ENCODE assay signal across 10 cellular contexts in genomic region chr2:95037476-95037875, GRCh38. TPM values are rescaled to one million over a fixed set of nuclear protein-coding genes. Genes with fewer than 3 reads are reported as not detected.
DNase-seq lines count a peak whose midpoint lies in the region; ATAC-seq and TF ChIP-seq lines count a peak whose summit lies in the region.
"Not testable (repeated sequence)": the region's sequence is repeated elsewhere in the genome, so short reads cannot be mapped to it uniquely, and the experiment has no call there.
"Had no signal": no experiment of that assay in that cellular context is flagged by ENCODE, and none has a peak within 500 bp of the region (broad histone marks: within the 10 kb centered on the region; RNA-seq: fewer than 3 reads in every experiment).

No MANE protein-coding gene starts in this region.

- TF ChIP-seq CTCF in CD8-positive, alpha-beta T cell (IDR thresholded peaks at IDR 0.05) = not testable (repeated sequence)

- H3K36me3 Mint-ChIP-seq in CD8-positive, alpha-beta T cell = peaks cover 22% of the 10 kb centered on the region
- H3K36me3 Mint-ChIP-seq in T-helper 1 cell treated with Interleukin-12 subunit alpha and Interleukin-12 subunit beta and Interleukin-4 antibody, amounts not matched to agents 30 μg/mL and 1 μg/mL, for 36 hours (ENCODE audit: low read depth) = peaks cover 52% of the 10 kb centered on the region
- H3K36me3 Mint-ChIP-seq in activated CD4-positive, alpha-beta memory T cell treated with anti-CD3 and anti-CD28 coated beads for 36 hours = peaks cover 18% of the 10 kb centered on the region
- H3K36me3 Mint-ChIP-seq in activated T-helper 1 cell treated with anti-CD3 and anti-CD28 coated beads, Interleukin-12 subunit alpha, Interleukin-12 subunit beta, Interleukin-2, Interleukin-4 antibody, amounts not matched to agents 30 ng/mL and 10 ng/mL and 1 ng/mL, durations not matched to agents 14 hours and 24 hours and 36 hours (ENCODE audit: low read depth) = peaks cover 51% of the 10 kb centered on the region
- peaks cover 24% of the 10 kb centered on the region for H3K36me3 Mint-ChIP-seq in activated naive CD8-positive, alpha-beta T cell
- H3K36me3 Mint-ChIP-seq in central memory CD8-positive, alpha-beta T cell (ENCODE audit: insufficient read depth); naive thymus-derived CD8-positive, alpha-beta T cell: not testable (repeated sequence)

- DNase-seq in CD8-positive, alpha-beta T cell; activated CD4-positive, alpha-beta memory T cell treated with anti-CD3 and anti-CD28 coated beads for 36 hours; activated T-helper 1 cell treated with anti-CD3 and anti-CD28 coated beads, Interleukin-12 subunit alpha, Interleukin-12 subunit beta, Interleukin-2, Interleukin-4 antibody, amounts not matched to agents 30 ng/mL and 10 ng/mL and 1 ng/mL, durations not matched to agents 14 hours and 24 hours and 36 hours (ENCODE audit: low spot score); central memory CD8-positive, alpha-beta T cell (ENCODE audit: low spot score in 2 of 2); naive thymus-derived CD8-positive, alpha-beta T cell; substantia nigra (lab: John Stamatoyannopoulos, UW): not testable (repeated sequence)

- not testable (repeated sequence) for ATAC-seq in CD8-positive, alpha-beta T cell; central memory CD8-positive, alpha-beta T cell (replicated peaks; ENCODE audit: extremely low read depth, poor library complexity, severe bottlenecking); naive thymus-derived CD8-positive, alpha-beta T cell

- H3K4me3 ChIP-seq in CD8-positive, alpha-beta T cell (ENCODE audit: low read depth, low read length) = not testable (repeated sequence)

- H3K27me3 ChIP-seq in CD8-positive, alpha-beta T cell (ENCODE audit: insufficient read depth, low read length) = not testable (repeated sequence)

- CTCF ChIA-PET in CD8-positive, alpha-beta T cell (lab: Charles Lee); activated CD4-positive, alpha-beta memory T cell treated with anti-CD3 and anti-CD28 coated beads for 36 hours (lab: Charles Lee): not testable (repeated sequence)

- H3K9me3 Mint-ChIP-seq in CD8-positive, alpha-beta T cell; T-helper 1 cell treated with Interleukin-12 subunit alpha and Interleukin-12 subunit beta and Interleukin-4 antibody, amounts not matched to agents 30 μg/mL and 1 μg/mL, for 36 hours: not testable (repeated sequence)
- H3K9me3 Mint-ChIP-seq in activated CD4-positive, alpha-beta memory T cell treated with anti-CD3 and anti-CD28 coated beads for 36 hours = peaks cover 26% of the 10 kb centered on the region
- H3K9me3 Mint-ChIP-seq in activated T-helper 1 cell treated with anti-CD3 and anti-CD28 coated beads, Interleukin-12 subunit alpha, Interleukin-12 subunit beta, Interleukin-2, Interleukin-4 antibody, amounts not matched to agents 30 ng/mL and 10 ng/mL and 1 ng/mL, durations not matched to agents 14 hours and 24 hours and 36 hours = peaks cover 28% of the 10 kb centered on the region
- peaks cover 20% of the 10 kb centered on the region for H3K9me3 Mint-ChIP-seq in activated naive CD8-positive, alpha-beta T cell (ENCODE audit: low read depth)
- peaks cover 32% of the 10 kb centered on the region for H3K9me3 Mint-ChIP-seq in central memory CD8-positive, alpha-beta T cell
- peaks cover 0 to 29% (median 0%) of the 10 kb centered on the region in 9 donors for H3K9me3 Mint-ChIP-seq in naive thymus-derived CD8-positive, alpha-beta T cell

- intact Hi-C loops in CD8-positive, alpha-beta T cell (cut with DNase I, micrococcal nuclease); activated CD4-positive, alpha-beta memory T cell treated with anti-CD3 and anti-CD28 coated beads for 36 hours (cut with micrococcal nuclease): not testable (repeated sequence)
- intact Hi-C loops in activated T-helper 1 cell treated with anti-CD3 and anti-CD28 coated beads, Interleukin-12 subunit alpha, Interleukin-12 subunit beta, Interleukin-2, Interleukin-4 antibody, amounts not matched to agents 30 ng/mL and 10 ng/mL and 1 ng/mL, durations not matched to agents 14 hours and 24 hours and 36 hours (cut with micrococcal nuclease) = loop anchor here (2.0 kb wide), 1 partner anchor 13 kb away; no protein-coding TSS in a partner anchor

- H3K4me1 ChIP-seq in CD8-positive, alpha-beta T cell (ENCODE audit: insufficient read depth, low read length) = peaks cover 75% of the 10 kb centered on the region

- H3K36me3 ChIP-seq in CD8-positive, alpha-beta T cell (ENCODE audit: insufficient read depth, low read length) = not testable (repeated sequence)

- H3K9me3 ChIP-seq in CD8-positive, alpha-beta T cell (ENCODE audit: low read length) = not testable (repeated sequence)

- H3K4me1 Mint-ChIP-seq in CD8-positive, alpha-beta T cell (ENCODE audit: low read depth) = peaks cover 87% of the 10 kb centered on the region
- peaks cover 54% of the 10 kb centered on the region for H3K4me1 Mint-ChIP-seq in T-helper 1 cell treated with Interleukin-12 subunit alpha and Interleukin-12 subunit beta and Interleukin-4 antibody, amounts not matched to agents 30 μg/mL and 1 μg/mL, for 36 hours (ENCODE audit: low read depth)
- H3K4me1 Mint-ChIP-seq in activated CD4-positive, alpha-beta memory T cell treated with anti-CD3 and anti-CD28 coated beads for 36 hours (ENCODE audit: low read depth) = peaks cover 90% of the 10 kb centered on the region
- peaks cover 60% of the 10 kb centered on the region for H3K4me1 Mint-ChIP-seq in activated T-helper 1 cell treated with anti-CD3 and anti-CD28 coated beads, Interleukin-12 subunit alpha, Interleukin-12 subunit beta, Interleukin-2, Interleukin-4 antibody, amounts not matched to agents 30 ng/mL and 10 ng/mL and 1 ng/mL, durations not matched to agents 14 hours and 24 hours and 36 hours (ENCODE audit: low read depth)
- H3K4me1 Mint-ChIP-seq in activated naive CD8-positive, alpha-beta T cell (ENCODE audit: low read depth) = peaks cover 85% of the 10 kb centered on the region
- H3K4me1 Mint-ChIP-seq in central memory CD8-positive, alpha-beta T cell = not testable (repeated sequence)
- peaks cover 52 to 97% (median 86%) of the 10 kb centered on the region in 4 donors for H3K4me1 Mint-ChIP-seq in naive thymus-derived CD8-positive, alpha-beta T cell

- not testable (repeated sequence) for H3K27me3 Mint-ChIP-seq in CD8-positive, alpha-beta T cell (ENCODE audit: low read depth); T-helper 1 cell treated with Interleukin-12 subunit alpha and Interleukin-12 subunit beta and Interleukin-4 antibody, amounts not matched to agents 30 μg/mL and 1 μg/mL, for 36 hours (ENCODE audit: low read depth); activated CD4-positive, alpha-beta memory T cell treated with anti-CD3 and anti-CD28 coated beads for 36 hours; activated T-helper 1 cell treated with anti-CD3 and anti-CD28 coated beads, Interleukin-12 subunit alpha, Interleukin-12 subunit beta, Interleukin-2, Interleukin-4 antibody, amounts not matched to agents 30 ng/mL and 10 ng/mL and 1 ng/mL, durations not matched to agents 14 hours and 24 hours and 36 hours (ENCODE audit: insufficient read depth); activated naive CD8-positive, alpha-beta T cell; central memory CD8-positive, alpha-beta T cell; naive thymus-derived CD8-positive, alpha-beta T cell

- peak overlapping the region; percentile 1 for H3K27ac ChIP-seq in CD8-positive, alpha-beta T cell (ENCODE audit: low read depth, low read length)
- peak overlapping the region; percentile 35 for H3K27ac ChIP-seq in substantia nigra (ENCODE audit: low read depth, low read length, poor library complexity, severe bottlenecking)

- POLR2A ChIA-PET in CD8-positive, alpha-beta T cell (lab: Charles Lee); activated CD4-positive, alpha-beta memory T cell treated with anti-CD3 and anti-CD28 coated beads for 36 hours (lab: Charles Lee); naive thymus-derived CD8-positive, alpha-beta T cell (lab: Charles Lee): not testable (repeated sequence)

- H3K27ac Mint-ChIP-seq in CD8-positive, alpha-beta T cell = peak overlapping the region; percentile 92
- peak overlapping the region; percentile 88 for H3K27ac Mint-ChIP-seq in T-helper 1 cell treated with Interleukin-12 subunit alpha and Interleukin-12 subunit beta and Interleukin-4 antibody, amounts not matched to agents 30 μg/mL and 1 μg/mL, for 36 hours
- peak overlapping the region; percentile 78 for H3K27ac Mint-ChIP-seq in activated CD4-positive, alpha-beta memory T cell treated with anti-CD3 and anti-CD28 coated beads for 36 hours
- H3K27ac Mint-ChIP-seq in activated T-helper 1 cell treated with anti-CD3 and anti-CD28 coated beads, Interleukin-12 subunit alpha, Interleukin-12 subunit beta, Interleukin-2, Interleukin-4 antibody, amounts not matched to agents 30 ng/mL and 10 ng/mL and 1 ng/mL, durations not matched to agents 14 hours and 24 hours and 36 hours = peak overlapping the region; percentile 95
- H3K27ac Mint-ChIP-seq in activated naive CD8-positive, alpha-beta T cell = peak overlapping the region; percentile 93
- peak overlapping the region; percentile 8 for H3K27ac Mint-ChIP-seq in central memory CD8-positive, alpha-beta T cell (ENCODE audit: low read depth)
- peak overlapping the region; percentile 59 to 97 (median 86) for H3K27ac Mint-ChIP-seq in naive thymus-derived CD8-positive, alpha-beta T cell

- H3K4me3 Mint-ChIP-seq in CD8-positive, alpha-beta T cell = peak overlapping the region; percentile 13
- H3K4me3 Mint-ChIP-seq in T-helper 1 cell treated with Interleukin-12 subunit alpha and Interleukin-12 subunit beta and Interleukin-4 antibody, amounts not matched to agents 30 μg/mL and 1 μg/mL, for 36 hours = peak overlapping the region; percentile 16
- not testable (repeated sequence) for H3K4me3 Mint-ChIP-seq in activated CD4-positive, alpha-beta memory T cell treated with anti-CD3 and anti-CD28 coated beads for 36 hours; activated T-helper 1 cell treated with anti-CD3 and anti-CD28 coated beads, Interleukin-12 subunit alpha, Interleukin-12 subunit beta, Interleukin-2, Interleukin-4 antibody, amounts not matched to agents 30 ng/mL and 10 ng/mL and 1 ng/mL, durations not matched to agents 14 hours and 24 hours and 36 hours; central memory CD8-positive, alpha-beta T cell
- peak overlapping the region; percentile 36 for H3K4me3 Mint-ChIP-seq in activated naive CD8-positive, alpha-beta T cell
- peak overlapping the region in 7 of 10 donors; percentile 13 to 56 (median 41) for H3K4me3 Mint-ChIP-seq in naive thymus-derived CD8-positive, alpha-beta T cell

RNA-seq across cellular contexts. Expression of gene MAL, which starts 12.0 kb away (rescaled TPM):
- total RNA-seq in CD8-positive, alpha-beta T cell = 10 to 100 TPM; 49.8 to 56.0 TPM
- 10 to 100 TPM; 63.5 to 63.6 TPM for total RNA-seq in activated CD4-positive, alpha-beta memory T cell treated with anti-CD3 and anti-CD28 coated beads for 36 hours
- total RNA-seq in activated T-helper 1 cell treated with anti-CD3 and anti-CD28 coated beads, Interleukin-12 subunit alpha, Interleukin-12 subunit beta, Interleukin-2, Interleukin-4 antibody, amounts not matched to agents 30 ng/mL and 10 ng/mL and 1 ng/mL, durations not matched to agents 14 hours and 24 hours and 36 hours = 264 and 272 TPM in 2 replicates
- 100 to 1,000 TPM; 116 to 117 TPM for total RNA-seq in naive thymus-derived CD8-positive, alpha-beta T cell
- 100 to 1,000 TPM; 158 to 284 (median 273) TPM for polyA plus RNA-seq in naive thymus-derived CD8-positive, alpha-beta T cell
- total RNA-seq: H4, LHCN-M2 had no signal

Comparison
In these comparisons a context has a peak if more than half of its experiments do, and no peak if none do; other contexts are left out.
1. H3K27ac Mint-ChIP-seq: peak in every context shown above with its lines; median percentile 95 in activated T-helper 1 cell treated with anti-CD3 and anti-CD28 coated beads, Interleukin-12 subunit alpha, Interleukin-12 subunit beta, Interleukin-2, Interleukin-4 antibody, amounts not matched to agents 30 ng/mL and 10 ng/mL and 1 ng/mL, durations not matched to agents 14 hours and 24 hours and 36 hours; 93 in activated naive CD8-positive, alpha-beta T cell; 92 in CD8-positive, alpha-beta T cell; 88 in T-helper 1 cell treated with Interleukin-12 subunit alpha and Interleukin-12 subunit beta and Interleukin-4 antibody, amounts not matched to agents 30 μg/mL and 1 μg/mL, for 36 hours; 86 in naive thymus-derived CD8-positive, alpha-beta T cell; 78 in activated CD4-positive, alpha-beta memory T cell treated with anti-CD3 and anti-CD28 coated beads for 36 hours; 8 in central memory CD8-positive, alpha-beta T cell.